ENCODE assay signal across 8 cellular contexts in genomic region chr14:71855399-71856036, GRCh38.
DNase-seq lines count a peak whose midpoint lies in the region; ATAC-seq, FAIRE-seq and TF ChIP-seq lines count a peak whose summit lies in the region.

No MANE protein-coding gene starts in this region.

- H3K36me3 Mint-ChIP-seq in activated naive CD8-positive, alpha-beta T cell treated with anti-CD3 and anti-CD28 coated beads for 36 hours, result peaks cover 6% of the 10 kb centered on the region

- WGBS in heart left ventricle, 4 donors, result 95 to 100% (median 97%) methylated on average over 1 of the region's 1 CpG

- peaks cover 11% of the 10 kb centered on the region for H3K9me3 Mint-ChIP-seq in activated naive CD8-positive, alpha-beta T cell treated with anti-CD3 and anti-CD28 coated beads for 36 hours

- ATAC-seq in heart left ventricle (peak in 3 of 4 donors; percentile 41 to 69 (median 68)), sciatic nerve (peak; percentile 57), HG03159 (IDR thresholded peaks at IDR 0.05; ENCODE audit: unreplicated experiment) (no peak), HG03354 (IDR thresholded peaks at IDR 0.05; ENCODE audit: poor library complexity, severe bottlenecking, unreplicated experiment) (no peak)

- TF ChIP-seq POLR2A in heart left ventricle (IDR thresholded peaks at IDR 0.05), result no peak

- H3K27ac Mint-ChIP-seq in activated naive CD8-positive, alpha-beta T cell treated with anti-CD3 and anti-CD28 coated beads for 36 hours, result no peak overlapping the region

- H3K4me1 ChIP-seq in heart left ventricle, result peaks cover 0 to 13% (median 5%) of the 10 kb centered on the region in 12 donors

- TF ChIP-seq CTCF in heart left ventricle (IDR thresholded peaks at IDR 0.05), result peak; percentile 39 to 76 (median 64)

- peaks cover 0 to 12% (median 0%) of the 10 kb centered on the region in 12 donors for H3K9me3 ChIP-seq in heart left ventricle

- FAIRE-seq in HTR-8/SVneo (lab: Jason Lieb, UNC), result peak; percentile 79

- no peaks in the 10 kb centered on the region for H3K36me3 ChIP-seq in heart left ventricle

- intact Hi-C loops in heart left ventricle (cut with DNase I) (loop anchor here in 9 of 10 donors (1.0 to 10.0 kb wide), 9 partner anchors 71 to 721 kb away; no protein-coding TSS in a partner anchor), sciatic nerve (cut with DNase I) (no loop called here)

- H3K27ac ChIP-seq in heart left ventricle, result no peak overlapping the region

- DNase-seq in DMS114 treated with DMSO at 0.1 percent for 48 hours (lab: John Stamatoyannopoulos, UW; ENCODE audit: unreplicated experiment) (peak; percentile 45), HTR-8/SVneo (ENCODE audit: insufficient read length, low spot score) (peak; percentile 70), RPMI8226 (peak; percentile 37), heart left ventricle (peak; percentile 55 to 79 (median 67)), sciatic nerve (ENCODE audit: low spot score) (peak; percentile 84)
- DNase-seq in activated naive CD8-positive, alpha-beta T cell treated with anti-CD3 and anti-CD28 coated beads for 36 hours, result peak; percentile 38

- no peak overlapping the region for H3K4me3 ChIP-seq in heart left ventricle

- H3K4me3 Mint-ChIP-seq in activated naive CD8-positive, alpha-beta T cell treated with anti-CD3 and anti-CD28 coated beads for 36 hours, result no peak overlapping the region

- peaks cover 65% of the 10 kb centered on the region for H3K27me3 Mint-ChIP-seq in activated naive CD8-positive, alpha-beta T cell treated with anti-CD3 and anti-CD28 coated beads for 36 hours

- peaks cover 6% of the 10 kb centered on the region for H3K4me1 Mint-ChIP-seq in activated naive CD8-positive, alpha-beta T cell treated with anti-CD3 and anti-CD28 coated beads for 36 hours

- H3K27me3 ChIP-seq in heart left ventricle, result no peaks in the 10 kb centered on the region

Comparison
In these comparisons a context has a peak if more than half of its experiments do, and no peak if none do; other contexts are left out.
1. ATAC-seq: peak in heart left ventricle (3 of 4) and sciatic nerve (single experiment); none in HG03159 (single experiment) and HG03354 (single experiment).
2. Peak in every context shown above with its lines, with median percentiles within 50 percentile points of each other: DNase-seq.